Comparison of ENCODE assay signal across 29 cellular contexts in the genomic region with DNA sequence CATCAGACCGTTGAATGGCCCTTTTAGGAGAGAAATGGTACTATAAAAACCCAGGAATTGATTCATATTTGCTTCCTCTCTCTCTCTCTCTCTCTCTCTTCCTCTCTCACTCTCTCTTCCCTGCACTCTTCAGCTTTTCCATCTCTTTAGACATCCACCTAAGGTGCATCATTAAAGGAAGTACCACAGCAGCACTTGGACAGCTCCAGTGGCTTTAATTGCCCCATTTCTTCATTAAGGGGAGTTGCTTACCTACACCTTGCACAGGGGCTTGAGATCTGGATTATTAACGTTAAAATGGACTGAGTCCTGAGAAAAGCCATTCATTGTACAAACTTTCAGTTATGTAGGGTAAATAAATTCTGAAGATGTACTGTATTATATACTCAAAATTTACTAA.
"Had no signal": no experiment of that assay in that cellular context is flagged by ENCODE, and none has a peak within 500 bp of the region (broad histone marks: within the 10 kb centered on the region; RNA-seq: fewer than 3 reads in every experiment).

No MANE protein-coding gene starts in this region.

- ATAC-seq: natural killer cell; psoas muscle; right cardiac atrium; right lobe of liver; stimulated activated effector memory CD8-positive, alpha-beta T cell treated with anti-CD3 and anti-CD28 coated beads, Interleukin-12 subunit alpha, Interleukin-12 subunit beta, amount 100 ng/mL, for 72 hours; stimulated activated naive B cell treated with anti-CD40 and anti-IgM and Interleukin-4, amounts not matched to agents 10 μg/mL and 1 μg/mL and 100 μg/mL, for 72 hours; stimulated activated naive CD8-positive, alpha-beta T cell treated with anti-CD3 and anti-CD28 coated beads, Interleukin-15, amount 100 ng/mL, for 72 hours; stimulated activated naive CD8-positive, alpha-beta T cell treated with anti-CD3 and anti-CD28 coated beads, Interleukin-15, Interleukin-2, amounts not matched to agents 100 U/mL and 50 U/mL, for 24 hours; upper lobe of right lung had no signal

- H3K4me1 ChIP-seq: parathyroid adenoma, psoas muscle, right lobe of liver, sigmoid colon, suprapubic skin, testis, tibial artery, transverse colon, upper lobe of right lung, uterus had no signal

- H3K79me2 ChIP-seq: parathyroid adenoma had no signal

- H3K27ac Mint-ChIP-seq: natural killer cell; nephron; neural progenitor cell; progenitor cell of endocrine pancreas; stimulated activated effector memory CD8-positive, alpha-beta T cell treated with anti-CD3 and anti-CD28 coated beads, Interleukin-12 subunit alpha, Interleukin-12 subunit beta, amount 100 ng/mL, for 72 hours; stimulated activated naive B cell treated with anti-CD40 and anti-IgM and Interleukin-4, amounts not matched to agents 10 μg/mL and 1 μg/mL and 100 μg/mL, for 72 hours; stimulated activated naive CD8-positive, alpha-beta T cell treated with anti-CD3 and anti-CD28 coated beads, Interleukin-15, amount 100 ng/mL, for 72 hours; type B pancreatic cell had no signal

- H3K4me1 Mint-ChIP-seq: natural killer cell; nephron; neural progenitor cell; stimulated activated effector memory CD8-positive, alpha-beta T cell treated with anti-CD3 and anti-CD28 coated beads, Interleukin-12 subunit alpha, Interleukin-12 subunit beta, amount 100 ng/mL, for 72 hours; stimulated activated naive B cell treated with anti-CD40 and anti-IgM and Interleukin-4, amounts not matched to agents 10 μg/mL and 1 μg/mL and 100 μg/mL, for 72 hours; stimulated activated naive CD8-positive, alpha-beta T cell treated with anti-CD3 and anti-CD28 coated beads, Interleukin-15, amount 100 ng/mL, for 72 hours had no signal

- H3K36me3 Mint-ChIP-seq: natural killer cell; neural progenitor cell; stimulated activated effector memory CD8-positive, alpha-beta T cell treated with anti-CD3 and anti-CD28 coated beads, Interleukin-12 subunit alpha, Interleukin-12 subunit beta, amount 100 ng/mL, for 72 hours; stimulated activated naive B cell treated with anti-CD40 and anti-IgM and Interleukin-4, amounts not matched to agents 10 μg/mL and 1 μg/mL and 100 μg/mL, for 72 hours; type B pancreatic cell had no signal

- DNase-seq: natural killer cell; occipital lobe; ovary; posterior cingulate gyrus; psoas muscle; right cardiac atrium; right lobe of liver; sigmoid colon; small intestine; stimulated activated CD4-positive, alpha-beta T cell treated with anti-CD3 and anti-CD28 coated beads, Interleukin-15, amount 100 ng/mL, for 24 hours; stimulated activated CD4-positive, alpha-beta T cell treated with anti-CD3 and anti-CD28 coated beads, Interleukin-2, amount 100 ng/mL, for 24 hours; stimulated activated CD4-positive, alpha-beta T cell treated with anti-CD3 and anti-CD28 coated beads, Interleukin-2, amount 100 ng/mL, for 48 hours; stimulated activated CD4-positive, alpha-beta T cell treated with anti-CD3 and anti-CD28 coated beads, Interleukin-4, amount 100 ng/mL, for 24 hours; stimulated activated naive B cell treated with anti-CD40 and anti-IgM and Interleukin-4, amounts not matched to agents 10 μg/mL and 1 μg/mL and 100 μg/mL, for 72 hours; stimulated activated naive CD8-positive, alpha-beta T cell treated with anti-CD3 and anti-CD28 coated beads, Interleukin-15, amount 100 ng/mL, for 72 hours; stimulated activated naive CD8-positive, alpha-beta T cell treated with anti-CD3 and anti-CD28 coated beads, Interleukin-15, Interleukin-2, amounts not matched to agents 100 U/mL and 50 U/mL, for 24 hours; substantia nigra; testis; tibial artery; transverse colon; upper lobe of right lung; uterus had no signal

- H3K9ac ChIP-seq: neural progenitor cell, parathyroid adenoma had no signal

- H3K4me3 ChIP-seq: neural progenitor cell, ovary, psoas muscle, right lobe of liver, sigmoid colon, suprapubic skin, testis, tibial artery, transverse colon, upper lobe of right lung, uterus had no signal

- H3K27me3 Mint-ChIP-seq: progenitor cell of endocrine pancreas; stimulated activated naive B cell treated with anti-CD40 and anti-IgM and Interleukin-4, amounts not matched to agents 10 μg/mL and 1 μg/mL and 100 μg/mL, for 72 hours; stimulated activated naive CD8-positive, alpha-beta T cell treated with anti-CD3 and anti-CD28 coated beads, Interleukin-15, amount 100 ng/mL, for 72 hours; type B pancreatic cell had no signal

- H3K27me3 ChIP-seq: neural progenitor cell, ovary, right lobe of liver, sigmoid colon, suprapubic skin, testis, tibial artery, transverse colon, upper lobe of right lung, uterus had no signal

- H3K9me3 ChIP-seq: ovary, psoas muscle, right lobe of liver, sigmoid colon, suprapubic skin, testis, tibial artery, transverse colon, upper lobe of right lung, uterus had no signal

- H3K36me3 ChIP-seq: neural progenitor cell, ovary, right lobe of liver, sigmoid colon, suprapubic skin, tibial artery, transverse colon, upper lobe of right lung, uterus had no signal

- H3K4me3 Mint-ChIP-seq: natural killer cell; nephron; neural progenitor cell; stimulated activated effector memory CD8-positive, alpha-beta T cell treated with anti-CD3 and anti-CD28 coated beads, Interleukin-12 subunit alpha, Interleukin-12 subunit beta, amount 100 ng/mL, for 72 hours; stimulated activated naive B cell treated with anti-CD40 and anti-IgM and Interleukin-4, amounts not matched to agents 10 μg/mL and 1 μg/mL and 100 μg/mL, for 72 hours; stimulated activated naive CD8-positive, alpha-beta T cell treated with anti-CD3 and anti-CD28 coated beads, Interleukin-15, amount 100 ng/mL, for 72 hours; type B pancreatic cell had no signal

- H3K9me3 Mint-ChIP-seq: natural killer cell; stimulated activated effector memory CD8-positive, alpha-beta T cell treated with anti-CD3 and anti-CD28 coated beads, Interleukin-12 subunit alpha, Interleukin-12 subunit beta, amount 100 ng/mL, for 72 hours; stimulated activated naive B cell treated with anti-CD40 and anti-IgM and Interleukin-4, amounts not matched to agents 10 μg/mL and 1 μg/mL and 100 μg/mL, for 72 hours; stimulated activated naive CD8-positive, alpha-beta T cell treated with anti-CD3 and anti-CD28 coated beads, Interleukin-15, amount 100 ng/mL, for 72 hours; type B pancreatic cell had no signal

- H2AFZ ChIP-seq: neural progenitor cell, parathyroid adenoma had no signal

- H3K4me2 ChIP-seq: neural progenitor cell had no signal

- H3K27ac ChIP-seq: neural progenitor cell, ovary, parathyroid adenoma, psoas muscle, right lobe of liver, sigmoid colon, suprapubic skin, testis, tibial artery, transverse colon, upper lobe of right lung, uterus had no signal
